ENCODE assay signal across 6 cellular contexts in genomic region chr12:114873656-114874055, GRCh38.
"Had no signal": no experiment of that assay in that cellular context is flagged by ENCODE, and none has a peak within 500 bp of the region (broad histone marks: within the 10 kb centered on the region; RNA-seq: fewer than 3 reads in every experiment).

No MANE protein-coding gene starts in this region.

- H3K9ac ChIP-seq: KMS-11 had no signal

- H3K4me3 ChIP-seq: K562 had no signal

- H3K27ac ChIP-seq: HL-60, KMS-11 had no signal

- H3K4me2 ChIP-seq: KMS-11 had no signal

- DNase-seq: KBM-7, KG1 had no signal

- ATAC-seq: HepG2, K562 had no signal
